ENCODE assay signal across 35 cellular contexts in genomic region chr10:44376504-44377099, GRCh38. TPM values are rescaled to one million over a fixed set of nuclear protein-coding genes. Genes with fewer than 3 reads are reported as not detected.
DNase-seq lines count a peak whose midpoint lies in the region; ATAC-seq, FAIRE-seq and TF ChIP-seq lines count a peak whose summit lies in the region.
"Had no signal": no experiment of that assay in that cellular context is flagged by ENCODE, and none has a peak within 500 bp of the region (broad histone marks: within the 10 kb centered on the region; RNA-seq: fewer than 3 reads in every experiment).

No MANE protein-coding gene starts in this region.

- no peaks in the 10 kb centered on the region for H3K9me3 Mint-ChIP-seq in activated naive CD4-positive, alpha-beta T cell treated with anti-CD3 and anti-CD28 coated beads, Interleukin-2, amount 10 ng/mL, durations not matched to agents 7 days and 5 days
- H3K9me3 Mint-ChIP-seq: activated CD8-positive, alpha-beta T cell treated with anti-CD3 and anti-CD28 coated beads for 36 hours; activated T-helper 17 cell treated with anti-CD3 and anti-CD28 coated beads, Interleukin-2, amount 50 U/mL, for 72 hours; naive thymus-derived CD4-positive, alpha-beta T cell had no signal

- CTCF ChIA-PET in activated naive CD4-positive, alpha-beta T cell treated with anti-CD3 and anti-CD28 coated beads, Interleukin-2, amount 10 ng/mL, durations not matched to agents 7 days and 5 days (lab: Charles Lee): interaction anchor here (1.6 kb wide), 1 partner anchor 11 kb away, joined by 3 read pairs; no protein-coding TSS in a partner anchor

- intact Hi-C loops in body of pancreas (cut with DNase I) (no loop called here), pancreas (cut with DNase I) (no loop called here), right lobe of liver (cut with DNase I) (no loop called here)

- H3K4me1 Mint-ChIP-seq in activated naive CD4-positive, alpha-beta T cell treated with anti-CD3 and anti-CD28 coated beads, Interleukin-2, amount 10 ng/mL, durations not matched to agents 7 days and 5 days: no peaks in the 10 kb centered on the region
- H3K4me1 Mint-ChIP-seq: activated CD4-positive, alpha-beta T cell treated with anti-CD3 and anti-CD28 coated beads for 36 hours; activated T-helper 17 cell treated with anti-CD3 and anti-CD28 coated beads, Interleukin-2, amount 50 U/mL, for 72 hours; naive thymus-derived CD4-positive, alpha-beta T cell had no signal

- H3K36me3 ChIP-seq in body of pancreas (replicated peaks in 1 of 2; ENCODE audit: insufficient read depth in 1 of 2, low read depth in 2 of 2): peaks cover 0 to 3% of the 10 kb centered on the region in 2 donors
- peaks cover 0 to 41% (median 17%) of the 10 kb centered on the region in 3 donors for H3K36me3 ChIP-seq in pancreas
- no peaks in the 10 kb centered on the region for H3K36me3 ChIP-seq in right lobe of liver
- H3K36me3 ChIP-seq: breast epithelium had no signal

- DNase-seq in A172 (ENCODE audit: low spot score): peak; percentile 53
- DNase-seq in LNCaP clone FGC (ENCODE audit: low read depth): peak; percentile 43
- no peak for DNase-seq in body of pancreas
- peak in 1 of 6 donors; percentile 2 for DNase-seq in pancreas
- no peak for DNase-seq in activated naive CD4-positive, alpha-beta T cell treated with anti-CD3 and anti-CD28 coated beads, Interleukin-2, amount 10 ng/mL, durations not matched to agents 7 days and 5 days
- no peak for DNase-seq in right lobe of liver
- no peak for DNase-seq in DMS79 (lab: John Stamatoyannopoulos, UW)
- DNase-seq: activated CD4-positive, alpha-beta T cell treated with anti-CD3 and anti-CD28 coated beads for 36 hours; activated CD8-positive, alpha-beta T cell treated with anti-CD3 and anti-CD28 coated beads for 36 hours; activated naive CD4-positive, alpha-beta T cell treated with anti-CD3 and anti-CD28 coated beads, Interleukin-2, amount 50 U/mL, for 16 hours; amygdala; COR-L47; DMS79 treated with DMSO at 0.1 percent for 48 hours; glutamatergic neuron; MM.1S; naive thymus-derived CD4-positive, alpha-beta T cell; NCI-H2029 treated with DMSO at 0.1 percent for 48 hours; NCI-H226; NCI-H69; SHP77 treated with DMSO at 0.1 percent for 48 hours; stimulated activated naive CD4-positive, alpha-beta T cell; SW 1271; upper lobe of left lung had no signal

- peaks cover 29% of the 10 kb centered on the region for H3K27me3 Mint-ChIP-seq in activated naive CD4-positive, alpha-beta T cell treated with anti-CD3 and anti-CD28 coated beads, Interleukin-2, amount 10 ng/mL, durations not matched to agents 7 days and 5 days
- H3K27me3 Mint-ChIP-seq: activated CD8-positive, alpha-beta T cell treated with anti-CD3 and anti-CD28 coated beads for 36 hours had no signal

- H3K4me3 ChIP-seq in LNCaP clone FGC (ENCODE audit: low read depth, low read length) (no peak overlapping the region), body of pancreas (no peak overlapping the region), pancreas (no peak overlapping the region), right lobe of liver (no peak overlapping the region)
- H3K4me3 ChIP-seq: breast epithelium, K562, skin epidermis, upper lobe of left lung had no signal

- H3K27ac Mint-ChIP-seq in activated naive CD4-positive, alpha-beta T cell treated with anti-CD3 and anti-CD28 coated beads, Interleukin-2, amount 10 ng/mL, durations not matched to agents 7 days and 5 days: no peak overlapping the region
- H3K27ac Mint-ChIP-seq: activated CD4-positive, alpha-beta T cell treated with anti-CD3 and anti-CD28 coated beads for 36 hours; activated CD8-positive, alpha-beta T cell treated with anti-CD3 and anti-CD28 coated beads for 36 hours; activated T-helper 17 cell treated with anti-CD3 and anti-CD28 coated beads, Interleukin-2, amount 50 U/mL, for 72 hours; naive thymus-derived CD4-positive, alpha-beta T cell had no signal

- ATAC-seq in body of pancreas (peak; percentile 45), pancreas (peak in 2 of 4 donors; percentile 21 to 51), GM18861 (IDR thresholded peaks at IDR 0.05; ENCODE audit: unreplicated experiment) (no peak), right lobe of liver (no peak)
- ATAC-seq: activated CD4-positive, alpha-beta T cell treated with anti-CD3 and anti-CD28 coated beads for 36 hours; activated CD8-positive, alpha-beta T cell treated with anti-CD3 and anti-CD28 coated beads for 36 hours; activated T-helper 17 cell treated with anti-CD3 and anti-CD28 coated beads, Interleukin-2, amount 50 U/mL, for 72 hours; K562; naive thymus-derived CD4-positive, alpha-beta T cell had no signal

- TF ChIP-seq POLR2A in body of pancreas (IDR thresholded peaks at IDR 0.05) (peak in 1 of 3 donors; percentile 9), right lobe of liver (IDR thresholded peaks at IDR 0.05) (no peak)

- H3K4me3 Mint-ChIP-seq in activated naive CD4-positive, alpha-beta T cell treated with anti-CD3 and anti-CD28 coated beads, Interleukin-2, amount 10 ng/mL, durations not matched to agents 7 days and 5 days: no peak overlapping the region
- H3K4me3 Mint-ChIP-seq: activated CD4-positive, alpha-beta T cell treated with anti-CD3 and anti-CD28 coated beads for 36 hours; activated CD8-positive, alpha-beta T cell treated with anti-CD3 and anti-CD28 coated beads for 36 hours; activated T-helper 17 cell treated with anti-CD3 and anti-CD28 coated beads, Interleukin-2, amount 50 U/mL, for 72 hours; naive thymus-derived CD4-positive, alpha-beta T cell had no signal

- H3K9me3 ChIP-seq in body of pancreas: no peaks in the 10 kb centered on the region
- H3K9me3 ChIP-seq in pancreas: no peaks in the 10 kb centered on the region
- no peaks in the 10 kb centered on the region for H3K9me3 ChIP-seq in right lobe of liver
- H3K9me3 ChIP-seq: breast epithelium, upper lobe of left lung had no signal

- H3K27ac ChIP-seq in body of pancreas (peak overlapping the region in 3 of 4 donors; percentile 42 to 71 (median 45)), pancreas (peak overlapping the region in 3 of 4 donors; percentile 13 to 31 (median 18)), right lobe of liver (no peak overlapping the region)
- H3K27ac ChIP-seq: 22Rv1, C4-2B, epithelial cell of prostate, skin epidermis, upper lobe of left lung had no signal

- no peaks in the 10 kb centered on the region for H3K27me3 ChIP-seq in body of pancreas
- no peaks in the 10 kb centered on the region for H3K27me3 ChIP-seq in pancreas
- no peaks in the 10 kb centered on the region for H3K27me3 ChIP-seq in right lobe of liver
- H3K27me3 ChIP-seq: breast epithelium, upper lobe of left lung had no signal

- no peaks in the 10 kb centered on the region for H3K36me3 Mint-ChIP-seq in activated naive CD4-positive, alpha-beta T cell treated with anti-CD3 and anti-CD28 coated beads, Interleukin-2, amount 10 ng/mL, durations not matched to agents 7 days and 5 days
- H3K36me3 Mint-ChIP-seq: naive thymus-derived CD4-positive, alpha-beta T cell had no signal

- FAIRE-seq in pancreas (lab: Jason Lieb, UNC): no peak
- FAIRE-seq: colon, GM19239, H54, K562, keratinocyte had no signal

- H3K4me1 ChIP-seq in body of pancreas (peaks cover 24% of the 10 kb centered on the region), pancreas (peaks cover 0 to 4% (median 4%) of the 10 kb centered on the region in 3 donors), right lobe of liver (no peaks in the 10 kb centered on the region)
- H3K4me1 ChIP-seq: breast epithelium, upper lobe of left lung had no signal

- no peak for TF ChIP-seq CTCF in LNCaP clone FGC (IDR thresholded peaks at IDR 0.05; ENCODE audit: control insufficient read depth, extremely low read depth, insufficient read depth)
- TF ChIP-seq CTCF in body of pancreas (IDR thresholded peaks at IDR 0.05): no peak
- TF ChIP-seq CTCF in pancreas (IDR thresholded peaks at IDR 0.05): no peak
- no peak for TF ChIP-seq CTCF in right lobe of liver (IDR thresholded peaks at IDR 0.05)

- WGBS in body of pancreas, 2 donors: 33 to 41% methylated on average over 7 of the region's 7 CpGs
- 30 to 39% methylated on average over 7 of the region's 7 CpGs for WGBS in pancreas, 2 donors
- 41% methylated on average over 7 of the region's 7 CpGs for WGBS in right lobe of liver (ENCODE audit: insufficient coverage, low coverage, low lambda C conversion rate, missing lambda C conversion rate)

RNA-seq across cellular contexts. Expression of gene CXCL12, which starts 8.3 kb away (rescaled TPM):
- total RNA-seq in A172 (2014; rRNA removed; shearing (Covaris generic)): 0.02 TPM in 1 of 2 replicates, not detected in the other
- total RNA-seq in body of pancreas (100 to 1,000 TPM in 1 of 2 donors, 10 to 100 TPM in 1; 93.7 to 158 TPM), pancreas (100 to 1,000 TPM in 3 of 6 donors, 10 to 100 TPM in 3; 80.2 to 131 (median 106) TPM), right lobe of liver (100 to 1,000 TPM in 1 of 6 experiments, 10 to 100 TPM in 5; 17.5 to 116 (median 65.3) TPM)
- 10 to 100 TPM; 35.9 to 51.1 TPM for polyA plus RNA-seq in pancreas
- total RNA-seq: activated CD4-positive, alpha-beta T cell treated with anti-CD3 and anti-CD28 coated beads for 36 hours; activated CD8-positive, alpha-beta T cell treated with anti-CD3 and anti-CD28 coated beads for 36 hours; naive thymus-derived CD4-positive, alpha-beta T cell had no signal
- polyA plus RNA-seq: K562; keratinocyte; naive thymus-derived CD4-positive, alpha-beta T cell had no signal

Comparison
In these comparisons a context has a peak if more than half of its experiments do, and no peak if none do; other contexts are left out.
1. DNase-seq: peak in A172 (single experiment) and LNCaP clone FGC (single experiment); none in body of pancreas (0 of 4), activated naive CD4-positive, alpha-beta T cell treated with anti-CD3 and anti-CD28 coated beads, Interleukin-2, amount 10 ng/mL, durations not matched to agents 7 days and 5 days (single experiment), right lobe of liver (0 of 3) and DMS79 (single experiment).
2. H3K27ac ChIP-seq: peak in body of pancreas (3 of 4) and pancreas (3 of 4); none in right lobe of liver (0 of 3).
3. RNA of gene CXCL12, which starts 8.3 kb away (total RNA-seq): 93.7 to 158 TPM in body of pancreas, 80.2 to 131 TPM in pancreas and 17.5 to 116 TPM in right lobe of liver; 0.02 TPM in A172; every median in the first group is over 10 times any median in the second.